Comparison of ENCODE assay signal across 7 cellular contexts in the genomic region with DNA sequence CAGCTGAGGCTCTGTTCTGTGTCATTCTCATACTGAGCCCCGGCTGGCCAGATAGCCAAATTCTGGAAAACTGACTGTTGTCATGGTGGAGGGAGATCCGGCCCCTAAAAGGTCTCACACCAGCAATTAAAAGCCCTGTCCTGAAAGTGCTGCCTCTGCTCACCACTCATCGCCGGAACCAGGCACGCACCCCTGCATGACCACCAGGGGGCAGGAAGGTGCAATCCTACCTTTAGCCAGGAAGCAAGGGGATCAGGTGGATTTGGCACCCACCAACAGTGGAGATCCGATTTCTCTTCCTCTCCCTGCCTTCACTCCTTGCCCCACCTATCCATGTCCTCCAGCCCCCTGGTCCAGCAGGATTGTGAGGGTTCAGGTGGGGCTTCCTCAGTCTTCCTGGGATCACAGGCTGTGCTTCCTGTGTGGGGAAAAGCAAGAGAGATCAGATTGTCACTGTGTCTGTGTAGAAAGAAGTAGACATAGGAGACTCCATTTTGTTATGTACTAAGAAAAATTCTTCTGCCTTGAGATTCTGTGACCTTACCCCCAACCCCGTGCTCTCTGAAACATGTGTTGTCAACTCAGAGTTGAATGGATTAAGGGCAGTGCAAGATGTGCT. TPM values are rescaled to one million over a fixed set of nuclear protein-coding genes. Genes with fewer than 3 reads are reported as not detected.
DNase-seq lines count a peak whose midpoint lies in the region; ATAC-seq and TF ChIP-seq lines count a peak whose summit lies in the region.

No MANE protein-coding gene starts in this region.

- no peaks in the 10 kb centered on the region for H3K27me3 ChIP-seq in Loucy (ENCODE audit: insufficient read depth, low read length, poor library complexity, severe bottlenecking)

- peak; percentile 52 to 64 (median 54) for DNase-seq in T-helper 17 cell
- DNase-seq in anterior cingulate cortex (lab: John Stamatoyannopoulos, UW) = peak in 32 of 58 donors; percentile 2 to 57 (median 12)
- DNase-seq in iPS-NIHi11 (ENCODE audit: low spot score) = peak; percentile 77
- peak; percentile 41 to 71 (median 62) for DNase-seq in stimulated activated CD4-positive, alpha-beta T cell treated with anti-CD3 and anti-CD28 coated beads, Interleukin-1b, Interleukin-23, amount 100 ng/mL, for 24 hours (ENCODE audit: low read depth in 4 of 4, low spot score in 1 of 4)

- H4K20me1 ChIP-seq in Loucy (ENCODE audit: insufficient read depth, low read length, poor library complexity, severe bottlenecking) = no peaks in the 10 kb centered on the region

- peak; percentile 82 for ATAC-seq in T-helper 17 cell
- no peak for ATAC-seq in HG02763 (IDR thresholded peaks at IDR 0.05; ENCODE audit: unreplicated experiment)

- no peaks in the 10 kb centered on the region for H3K9me2 ChIP-seq in Loucy (replicated peaks; ENCODE audit: low read depth, low read length)

- H2AFZ ChIP-seq in Loucy (ENCODE audit: low read length) = no peak overlapping the region

- H3K79me2 ChIP-seq in Loucy (ENCODE audit: insufficient read depth, low read length) = no peaks in the 10 kb centered on the region

- no peak overlapping the region for H3K4me2 ChIP-seq in Loucy (ENCODE audit: low read depth, low read length, poor library complexity, severe bottlenecking)

- peaks cover 10% of the 10 kb centered on the region for H3K4me1 Mint-ChIP-seq in T-helper 17 cell

- peaks cover 15% of the 10 kb centered on the region for H3K27me3 Mint-ChIP-seq in T-helper 17 cell

- no peaks in the 10 kb centered on the region for H3K36me3 Mint-ChIP-seq in T-helper 17 cell (ENCODE audit: low read depth)

- H3K4me1 ChIP-seq in Loucy (ENCODE audit: insufficient read depth, low read length, poor library complexity, severe bottlenecking) = no peaks in the 10 kb centered on the region

- H3K36me3 ChIP-seq in Loucy (ENCODE audit: insufficient read depth, low read length) = no peaks in the 10 kb centered on the region

- no peak overlapping the region for H3K4me3 ChIP-seq in Loucy (ENCODE audit: low read length, poor library complexity, severe bottlenecking)

- H3K4me3 Mint-ChIP-seq in T-helper 17 cell = no peak overlapping the region

- no peak overlapping the region for H3K9ac ChIP-seq in Loucy (ENCODE audit: low read depth, low read length, poor library complexity, severe bottlenecking)

- H3F3A ChIP-seq in Loucy (ENCODE audit: low read depth) = no peaks in the 10 kb centered on the region

- H3K9me3 ChIP-seq in Loucy (ENCODE audit: insufficient read depth, low read depth, low read length) (no peaks in the 10 kb centered on the region), T-helper 17 cell (ENCODE audit: control insufficient read depth, low read length, poor library complexity, severe bottlenecking) (no peaks in the 10 kb centered on the region)

- no peak overlapping the region for H3K27ac Mint-ChIP-seq in T-helper 17 cell

- TF ChIP-seq CTCF in GM12801 (IDR thresholded peaks at IDR 0.05; ENCODE audit: extremely low read depth, insufficient read length) = peak; percentile 43
- peak; percentile 94 for TF ChIP-seq CTCF in Loucy (conservative IDR thresholded peaks at IDR 0.05; ENCODE audit: low read length)

RNA-seq across cellular contexts. Expression of a gene that starts 16.1 kb away (rescaled TPM):
- 1 to 10 TPM; 2.2 to 3.5 TPM for total RNA-seq in T-helper 17 cell

RNA-seq across cellular contexts. Expression of a gene that starts 48.0 kb away (rescaled TPM):
- total RNA-seq in T-helper 17 cell = 10 to 100 TPM; 15.0 to 17.1 TPM

RNA-seq across cellular contexts. Expression of a gene that starts 49.7 kb away (rescaled TPM):
- total RNA-seq in T-helper 17 cell = 10 to 100 TPM; 22.7 to 25.1 TPM

Comparison
In these comparisons a context has a peak if more than half of its experiments do, and no peak if none do; other contexts are left out.
1. DNase-seq: peak in every context shown above with its lines; median percentile 77 in iPS-NIHi11; 62 in stimulated activated CD4-positive, alpha-beta T cell treated with anti-CD3 and anti-CD28 coated beads, Interleukin-1b, Interleukin-23, amount 100 ng/mL, for 24 hours; 54 in T-helper 17 cell; 12 in anterior cingulate cortex.